ENCODE assay signal across 14 cellular contexts in the genomic region with DNA sequence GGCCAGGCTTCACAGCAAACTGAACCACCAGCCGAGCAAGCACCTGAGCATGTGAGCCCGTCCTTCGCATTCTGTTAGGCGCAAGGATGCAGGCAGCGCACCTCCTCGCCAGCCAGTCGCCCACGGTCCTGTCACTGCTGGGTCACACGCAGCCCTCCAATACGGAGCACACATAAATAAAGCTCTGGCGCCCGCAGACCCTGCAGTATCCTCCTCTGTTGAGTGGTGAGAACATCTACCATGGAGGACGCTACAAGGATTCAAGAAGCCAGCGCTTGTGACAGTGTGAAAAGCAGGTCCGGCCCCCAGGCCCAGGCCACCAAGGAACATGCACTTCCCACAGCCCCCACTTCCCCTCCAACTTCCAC. TPM values are rescaled to one million over a fixed set of nuclear protein-coding genes. Genes with fewer than 3 reads are reported as not detected.
DNase-seq lines count a peak whose midpoint lies in the region; ATAC-seq and TF ChIP-seq lines count a peak whose summit lies in the region.
"Had no signal": no experiment of that assay in that cellular context is flagged by ENCODE, and none has a peak within 500 bp of the region (broad histone marks: within the 10 kb centered on the region; RNA-seq: fewer than 3 reads in every experiment).

No MANE protein-coding gene starts in this region.

- H3K9ac ChIP-seq in KMS-11: no peak overlapping the region
- no peak overlapping the region for H3K9ac ChIP-seq in mammary epithelial cell (ENCODE audit: insufficient read depth, low read length)
- H3K9ac ChIP-seq: parathyroid adenoma had no signal

- no peak for ATAC-seq in stimulated activated effector memory CD8-positive, alpha-beta T cell treated with anti-CD3 and anti-CD28 coated beads, Interleukin-12 subunit alpha, Interleukin-12 subunit beta, amount 100 ng/mL, for 72 hours
- ATAC-seq in HG02884 (IDR thresholded peaks at IDR 0.05; ENCODE audit: unreplicated experiment) (no peak), GM19463 (IDR thresholded peaks at IDR 0.05; ENCODE audit: unreplicated experiment) (no peak)

- peak overlapping the region; percentile 41 for H3K4me3 Mint-ChIP-seq in activated CD4-positive, alpha-beta memory T cell treated with anti-CD3 and anti-CD28 coated beads for 36 hours
- no peak overlapping the region for H3K4me3 Mint-ChIP-seq in activated CD4-positive, alpha-beta memory T cell treated with anti-CD3 and anti-CD28 coated beads, Interleukin-2, amount 10 ng/mL, durations not matched to agents 7 days and 5 days
- H3K4me3 Mint-ChIP-seq in stimulated activated effector memory CD8-positive, alpha-beta T cell treated with anti-CD3 and anti-CD28 coated beads, Interleukin-12 subunit alpha, Interleukin-12 subunit beta, amount 100 ng/mL, for 72 hours: peak overlapping the region; percentile 60

- H2AFZ ChIP-seq in KMS-11 (ENCODE audit: low read depth) (no peak overlapping the region), mammary epithelial cell (ENCODE audit: low read depth, low read length) (no peak overlapping the region)
- H2AFZ ChIP-seq: parathyroid adenoma had no signal

- peaks cover 77% of the 10 kb centered on the region for H3K79me2 ChIP-seq in KMS-11 (ENCODE audit: insufficient read depth, low read depth)
- peaks cover 87% of the 10 kb centered on the region for H3K79me2 ChIP-seq in mammary epithelial cell (ENCODE audit: insufficient read depth, low read length)

- POLR2A ChIA-PET in activated CD4-positive, alpha-beta memory T cell treated with anti-CD3 and anti-CD28 coated beads for 36 hours (lab: Charles Lee): no interaction called here
- POLR2A ChIA-PET in activated CD4-positive, alpha-beta memory T cell treated with anti-CD3 and anti-CD28 coated beads, Interleukin-2, amount 10 ng/mL, durations not matched to agents 7 days and 5 days (lab: Charles Lee): interaction anchor here (1.1 to 1.3 kb wide), 2 partner anchors 8 to 10 kb away, joined by 3 to 4 read pairs; no protein-coding TSS in a partner anchor

- H3K4me2 ChIP-seq in KMS-11 (peak overlapping the region; percentile 67; the same call in 1 of the 2 replicates), mammary epithelial cell (ENCODE audit: insufficient read depth, low read depth, low read length) (no peak overlapping the region)

- intact Hi-C loops in activated CD4-positive, alpha-beta memory T cell treated with anti-CD3 and anti-CD28 coated beads for 36 hours (cut with micrococcal nuclease): loop anchor here (10.0 kb wide), 1 partner anchor 543 kb away; no protein-coding TSS in a partner anchor
- intact Hi-C loops in mammary epithelial cell (cut with micrococcal nuclease): no loop called here

- H3K9me3 Mint-ChIP-seq in activated CD4-positive, alpha-beta memory T cell treated with anti-CD3 and anti-CD28 coated beads for 36 hours: no peaks in the 10 kb centered on the region
- no peaks in the 10 kb centered on the region for H3K9me3 Mint-ChIP-seq in activated CD4-positive, alpha-beta memory T cell treated with anti-CD3 and anti-CD28 coated beads, Interleukin-2, amount 10 ng/mL, durations not matched to agents 7 days and 5 days
- H3K9me3 Mint-ChIP-seq in stimulated activated effector memory CD8-positive, alpha-beta T cell treated with anti-CD3 and anti-CD28 coated beads, Interleukin-12 subunit alpha, Interleukin-12 subunit beta, amount 100 ng/mL, for 72 hours: no peaks in the 10 kb centered on the region

- no peaks in the 10 kb centered on the region for H3K27me3 Mint-ChIP-seq in activated CD4-positive, alpha-beta memory T cell treated with anti-CD3 and anti-CD28 coated beads for 36 hours
- H3K27me3 Mint-ChIP-seq in activated CD4-positive, alpha-beta memory T cell treated with anti-CD3 and anti-CD28 coated beads, Interleukin-2, amount 10 ng/mL, durations not matched to agents 7 days and 5 days: no peaks in the 10 kb centered on the region

- peaks cover 14% of the 10 kb centered on the region for H3K36me3 Mint-ChIP-seq in activated CD4-positive, alpha-beta memory T cell treated with anti-CD3 and anti-CD28 coated beads for 36 hours
- peaks cover 8% of the 10 kb centered on the region for H3K36me3 Mint-ChIP-seq in activated CD4-positive, alpha-beta memory T cell treated with anti-CD3 and anti-CD28 coated beads, Interleukin-2, amount 10 ng/mL, durations not matched to agents 7 days and 5 days (ENCODE audit: low read depth)
- peaks cover 38% of the 10 kb centered on the region for H3K36me3 Mint-ChIP-seq in stimulated activated effector memory CD8-positive, alpha-beta T cell treated with anti-CD3 and anti-CD28 coated beads, Interleukin-12 subunit alpha, Interleukin-12 subunit beta, amount 100 ng/mL, for 72 hours

- no peak for TF ChIP-seq CTCF in KMS-11 (conservative IDR thresholded peaks at IDR 0.05; ENCODE audit: low read depth, low read length)
- no peak for TF ChIP-seq CTCF in mammary epithelial cell (conservative IDR thresholded peaks at IDR 0.05 in 1 of 2, IDR thresholded peaks at IDR 0.05 in 1 of 2; ENCODE audit: extremely low read depth in 1 of 2, insufficient read depth in 1 of 2, low read depth in 1 of 2, low read length in 2 of 2)

- BruUV-seq in mammary epithelial cell (replicated peaks; lab: Mats Ljungman, UMichigan): no TSS peak

- H3K9me3 ChIP-seq in mammary epithelial cell (replicated peaks; ENCODE audit: insufficient read depth, low read length): no peaks in the 10 kb centered on the region
- H3K9me3 ChIP-seq: tibial artery had no signal

- H3K36me3 ChIP-seq in KMS-11 (ENCODE audit: insufficient read depth) (peaks cover 8% of the 10 kb centered on the region; the same call in 1 of the 2 replicates), mammary epithelial cell (ENCODE audit: insufficient read depth, low read length) (no peaks in the 10 kb centered on the region)
- H3K36me3 ChIP-seq: tibial artery had no signal

- no peaks in the 10 kb centered on the region for H3K27me3 ChIP-seq in KMS-11 (ENCODE audit: insufficient read depth, low read depth)
- H3K27me3 ChIP-seq in mammary epithelial cell (ENCODE audit: insufficient read depth, low read length): no peaks in the 10 kb centered on the region
- H3K27me3 ChIP-seq: dorsolateral prefrontal cortex, tibial artery had no signal

- WGBS in mammary epithelial cell (ENCODE audit: low coverage, missing lambda C conversion rate): 95% methylated on average over 15 of the region's 15 CpGs

- in situ Hi-C loops in mammary epithelial cell (cut with MboI; ENCODE audit: low sequenced_read_pairs in 2 of 2): no loop called here

- H3K27ac ChIP-seq in KMS-11 (no peak overlapping the region; the same call in 1 of the 2 replicates), mammary epithelial cell (ENCODE audit: insufficient read depth, low read depth, low read length) (peak overlapping the region; percentile 74)
- H3K27ac ChIP-seq: dorsolateral prefrontal cortex, parathyroid adenoma, tibial artery had no signal

- H4K20me1 ChIP-seq in KMS-11 (ENCODE audit: insufficient read depth): peaks cover 3% of the 10 kb centered on the region; the same call in 1 of the 2 replicates
- H4K20me1 ChIP-seq in mammary epithelial cell (ENCODE audit: insufficient read depth, low read length): no peaks in the 10 kb centered on the region

- dilution Hi-C loops in mammary epithelial cell (cut with HindIII; ENCODE audit: low sequenced_read_pairs): no loop called here

- H3K4me3 ChIP-seq in KMS-11 (IDR thresholded peaks at IDR 0.05; ENCODE audit: insufficient read depth, low read depth, low read length): no peak overlapping the region
- H3K4me3 ChIP-seq in mammary epithelial cell (replicated peaks in 1 of 3; ENCODE audit: insufficient read depth in 1 of 3, low read depth in 2 of 3, low read length in 3 of 3): no peak overlapping the region
- H3K4me3 ChIP-seq: dorsolateral prefrontal cortex, tibial artery had no signal

- no peak overlapping the region for H3K27ac Mint-ChIP-seq in activated CD4-positive, alpha-beta memory T cell treated with anti-CD3 and anti-CD28 coated beads for 36 hours
- no peak overlapping the region for H3K27ac Mint-ChIP-seq in activated CD4-positive, alpha-beta memory T cell treated with anti-CD3 and anti-CD28 coated beads, Interleukin-2, amount 10 ng/mL, durations not matched to agents 7 days and 5 days
- peak overlapping the region; percentile 90 for H3K27ac Mint-ChIP-seq in stimulated activated effector memory CD8-positive, alpha-beta T cell treated with anti-CD3 and anti-CD28 coated beads, Interleukin-12 subunit alpha, Interleukin-12 subunit beta, amount 100 ng/mL, for 72 hours

- peaks cover 81% of the 10 kb centered on the region for H3K4me1 ChIP-seq in KMS-11 (ENCODE audit: low read depth, poor library complexity, severe bottlenecking)
- peaks cover 53% of the 10 kb centered on the region for H3K4me1 ChIP-seq in mammary epithelial cell (ENCODE audit: insufficient read depth, low read length)
- H3K4me1 ChIP-seq: parathyroid adenoma had no signal

- no peak for DNase-seq in activated CD4-positive, alpha-beta memory T cell treated with anti-CD3 and anti-CD28 coated beads for 36 hours
- no peak for DNase-seq in activated CD4-positive, alpha-beta memory T cell treated with anti-CD3 and anti-CD28 coated beads, Interleukin-2, amount 10 ng/mL, durations not matched to agents 7 days and 5 days
- DNase-seq in mammary epithelial cell (no peak), NCI-H2196 treated with DMSO at 0.1 percent for 48 hours (lab: John Stamatoyannopoulos, UW; ENCODE audit: unreplicated experiment) (no peak)
- DNase-seq in stimulated activated effector memory CD8-positive, alpha-beta T cell treated with anti-CD3 and anti-CD28 coated beads, Interleukin-12 subunit alpha, Interleukin-12 subunit beta, amount 100 ng/mL, for 72 hours (ENCODE audit: low spot score in 2 of 2): no peak
- DNase-seq: activated CD8-positive, alpha-beta memory T cell treated with anti-CD3 and anti-CD28 coated beads, Interleukin-2, amount 50 U/mL, for 4 hours; dorsolateral prefrontal cortex; NCI-H146; NCI-H524 treated with DMSO at 0.1 percent for 48 hours; tibial artery had no signal

- peaks cover 84% of the 10 kb centered on the region for H3K4me1 Mint-ChIP-seq in activated CD4-positive, alpha-beta memory T cell treated with anti-CD3 and anti-CD28 coated beads for 36 hours (ENCODE audit: low read depth)
- peaks cover 68% of the 10 kb centered on the region for H3K4me1 Mint-ChIP-seq in activated CD4-positive, alpha-beta memory T cell treated with anti-CD3 and anti-CD28 coated beads, Interleukin-2, amount 10 ng/mL, durations not matched to agents 7 days and 5 days
- peaks cover 77% of the 10 kb centered on the region for H3K4me1 Mint-ChIP-seq in stimulated activated effector memory CD8-positive, alpha-beta T cell treated with anti-CD3 and anti-CD28 coated beads, Interleukin-12 subunit alpha, Interleukin-12 subunit beta, amount 100 ng/mL, for 72 hours

- CTCF ChIA-PET in activated CD4-positive, alpha-beta memory T cell treated with anti-CD3 and anti-CD28 coated beads for 36 hours (lab: Charles Lee): interaction anchor here (2.4 kb wide), 1 partner anchor 16 kb away, joined by 7 read pairs; no protein-coding TSS in a partner anchor
- CTCF ChIA-PET in activated CD4-positive, alpha-beta memory T cell treated with anti-CD3 and anti-CD28 coated beads, Interleukin-2, amount 10 ng/mL, durations not matched to agents 7 days and 5 days (lab: Charles Lee): no interaction called here
- CTCF ChIA-PET in mammary epithelial cell (lab: Charles Lee; ENCODE audit: low non-redundant PET): no interaction called here

RNA-seq across cellular contexts. Expression of gene VOPP1, which starts 34.9 kb away (rescaled TPM):
- total RNA-seq in activated CD4-positive, alpha-beta memory T cell treated with anti-CD3 and anti-CD28 coated beads for 36 hours: 10 to 100 TPM; 64.9 to 67.2 TPM
- 10 to 100 TPM; 51.4 to 52.7 TPM for total RNA-seq in activated CD4-positive, alpha-beta memory T cell treated with anti-CD3 and anti-CD28 coated beads, Interleukin-2, amount 10 ng/mL, durations not matched to agents 7 days and 5 days
- 10 to 100 TPM; 43.2 to 65.3 TPM for total RNA-seq in mammary epithelial cell
- 52.1 TPM for polyA plus RNA-seq in mammary epithelial cell
- polyA minus RNA-seq in mammary epithelial cell: 79.0 TPM
